Comparison of ENCODE assay signal across 2 cellular contexts in genomic region chr9:21677834-21678233, GRCh38.
A peak's percentile ranks its signal among the peaks of the same experiment; 100 is the strongest.
TF ChIP-seq lines count a peak whose summit lies in the region.

No MANE protein-coding gene starts in this region.

TF ChIP-seq in A549, 52 proteins besides CTCF, POLR2A, EP300 and RAD21 (continued from another document):
- TF ChIP-seq HDAC2 (IDR thresholded peaks at IDR 0.05) (no peak), CBX2 (IDR thresholded peaks at IDR 0.05; ENCODE audit: borderline replicate concordance, low read depth) (no peak), ESRRA (IDR thresholded peaks at IDR 0.05; ENCODE audit: borderline replicate concordance, low read length) (no peak), PBX3 (IDR thresholded peaks at IDR 0.05) (peak; percentile 56; the same call in 1 of the 2 replicates), FOSB (CRISPR knock-in tag; IDR thresholded peaks at IDR 0.05) (0 out of 2 replicates have a peak, but pooled peaks have one; percentile 7), SMC3 (IDR thresholded peaks at IDR 0.05) (peak; percentile 34; the same call in 1 of the 3 replicates), CEBPB (IDR thresholded peaks at IDR 0.05) (peak in 1 of 2 experiments; percentile 60; a peak in 1 of 4 replicates), FOXS1 (CRISPR knock-in tag; IDR thresholded peaks at IDR 0.05) (peak; percentile 67; the same call in 1 of the 2 replicates), ZNF302 (CRISPR knock-in tag; IDR thresholded peaks at IDR 0.05) (no peak), GATA3 (IDR thresholded peaks at IDR 0.05; ENCODE audit: borderline replicate concordance) (peak; percentile 98), HOXA7 (CRISPR knock-in tag; IDR thresholded peaks at IDR 0.05) (peak; percentile 47; the same call in 1 of the 2 replicates), NR3C1 (IDR thresholded peaks at IDR 0.05) (no peak), ELK1 (IDR thresholded peaks at IDR 0.05; ENCODE audit: low read depth, low read length) (no peak), FOSL2 (IDR thresholded peaks at IDR 0.05) (peak; percentile 93), FOSL2 (CRISPR knock-in tag; IDR thresholded peaks at IDR 0.05) (peak; percentile 100), MAFK (IDR thresholded peaks at IDR 0.05; ENCODE audit: partially characterized antibody) (peak; percentile 98), CHD2 (IDR thresholded peaks at IDR 0.05; ENCODE audit: low read length, partially characterized antibody) (no peak), JUNB (IDR thresholded peaks at IDR 0.05) (peak; percentile 98), EHF (CRISPR knock-in tag; IDR thresholded peaks at IDR 0.05) (no peak), KDM5A (IDR thresholded peaks at IDR 0.05) (no peak), JUN (IDR thresholded peaks at IDR 0.05) (peak; percentile 77 to 91; a peak in 3 of 5 replicates)
- TF ChIP-seq, protein P1, sequence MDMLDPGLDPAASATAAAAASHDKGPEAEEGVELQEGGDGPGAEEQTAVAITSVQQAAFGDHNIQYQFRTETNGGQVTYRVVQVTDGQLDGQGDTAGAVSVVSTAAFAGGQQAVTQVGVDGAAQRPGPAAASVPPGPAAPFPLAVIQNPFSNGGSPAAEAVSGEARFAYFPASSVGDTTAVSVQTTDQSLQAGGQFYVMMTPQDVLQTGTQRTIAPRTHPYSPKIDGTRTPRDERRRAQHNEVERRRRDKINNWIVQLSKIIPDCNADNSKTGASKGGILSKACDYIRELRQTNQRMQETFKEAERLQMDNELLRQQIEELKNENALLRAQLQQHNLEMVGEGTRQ (IDR thresholded peaks at IDR 0.05): no peak
- TF ChIP-seq, protein P2, sequence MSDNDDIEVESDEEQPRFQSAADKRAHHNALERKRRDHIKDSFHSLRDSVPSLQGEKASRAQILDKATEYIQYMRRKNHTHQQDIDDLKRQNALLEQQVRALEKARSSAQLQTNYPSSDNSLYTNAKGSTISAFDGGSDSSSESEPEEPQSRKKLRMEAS (IDR thresholded peaks at IDR 0.05): peak; percentile 86

TF ChIP-seq in HepG2, 621 proteins besides CTCF, POLR2A, EP300 and RAD21 (continued from another document):
- TF ChIP-seq FOXA3 (CRISPR knock-in tag; IDR thresholded peaks at IDR 0.05) (no peak), REXO4 (CRISPR knock-in tag; IDR thresholded peaks at IDR 0.05; ENCODE audit: borderline replicate concordance) (no peak), SP1 (IDR thresholded peaks at IDR 0.05) (no peak), SP1 (CRISPR knock-in tag; IDR thresholded peaks at IDR 0.05) (no peak)
- TF ChIP-seq, protein P3, sequence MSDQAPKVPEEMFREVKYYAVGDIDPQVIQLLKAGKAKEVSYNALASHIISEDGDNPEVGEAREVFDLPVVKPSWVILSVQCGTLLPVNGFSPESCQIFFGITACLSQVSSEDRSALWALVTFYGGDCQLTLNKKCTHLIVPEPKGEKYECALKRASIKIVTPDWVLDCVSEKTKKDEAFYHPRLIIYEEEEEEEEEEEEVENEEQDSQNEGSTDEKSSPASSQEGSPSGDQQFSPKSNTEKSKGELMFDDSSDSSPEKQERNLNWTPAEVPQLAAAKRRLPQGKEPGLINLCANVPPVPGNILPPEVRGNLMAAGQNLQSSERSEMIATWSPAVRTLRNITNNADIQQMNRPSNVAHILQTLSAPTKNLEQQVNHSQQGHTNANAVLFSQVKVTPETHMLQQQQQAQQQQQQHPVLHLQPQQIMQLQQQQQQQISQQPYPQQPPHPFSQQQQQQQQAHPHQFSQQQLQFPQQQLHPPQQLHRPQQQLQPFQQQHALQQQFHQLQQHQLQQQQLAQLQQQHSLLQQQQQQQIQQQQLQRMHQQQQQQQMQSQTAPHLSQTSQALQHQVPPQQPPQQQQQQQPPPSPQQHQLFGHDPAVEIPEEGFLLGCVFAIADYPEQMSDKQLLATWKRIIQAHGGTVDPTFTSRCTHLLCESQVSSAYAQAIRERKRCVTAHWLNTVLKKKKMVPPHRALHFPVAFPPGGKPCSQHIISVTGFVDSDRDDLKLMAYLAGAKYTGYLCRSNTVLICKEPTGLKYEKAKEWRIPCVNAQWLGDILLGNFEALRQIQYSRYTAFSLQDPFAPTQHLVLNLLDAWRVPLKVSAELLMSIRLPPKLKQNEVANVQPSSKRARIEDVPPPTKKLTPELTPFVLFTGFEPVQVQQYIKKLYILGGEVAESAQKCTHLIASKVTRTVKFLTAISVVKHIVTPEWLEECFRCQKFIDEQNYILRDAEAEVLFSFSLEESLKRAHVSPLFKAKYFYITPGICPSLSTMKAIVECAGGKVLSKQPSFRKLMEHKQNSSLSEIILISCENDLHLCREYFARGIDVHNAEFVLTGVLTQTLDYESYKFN (CRISPR knock-in tag; conservative IDR thresholded peaks at IDR 0.05): no peak
TF ChIP-seq in HepG2: peak in this region for 0.
